ENCODE assay signal across 10 cellular contexts in genomic region chr9:133701321-133701980, GRCh38. TPM values are rescaled to one million over a fixed set of nuclear protein-coding genes. Genes with fewer than 3 reads are reported as not detected.
DNase-seq lines count a peak whose midpoint lies in the region; ATAC-seq lines count a peak whose summit lies in the region.
"Had no signal": no experiment of that assay in that cellular context is flagged by ENCODE, and none has a peak within 500 bp of the region (broad histone marks: within the 10 kb centered on the region; RNA-seq: fewer than 3 reads in every experiment).

No MANE protein-coding gene starts in this region.

- H3K27me3 ChIP-seq in CD4-positive, alpha-beta memory T cell (ENCODE audit: insufficient read depth, low read length) = no peaks in the 10 kb centered on the region
- H3K27me3 ChIP-seq: testis had no signal

- H3K36me3 Mint-ChIP-seq in CD4-positive, alpha-beta memory T cell = peaks cover 0 to 2% of the 10 kb centered on the region in 2 donors
- peaks cover 4% of the 10 kb centered on the region for H3K36me3 Mint-ChIP-seq in activated CD4-positive, alpha-beta T cell treated with anti-CD3 and anti-CD28 coated beads, Interleukin-2, amount 10 ng/mL, durations not matched to agents 7 days and 5 days (ENCODE audit: low read depth)
- peaks cover 7% of the 10 kb centered on the region for H3K36me3 Mint-ChIP-seq in central memory CD8-positive, alpha-beta T cell (ENCODE audit: insufficient read depth)

- ATAC-seq in central memory CD8-positive, alpha-beta T cell (replicated peaks; ENCODE audit: extremely low read depth, poor library complexity, severe bottlenecking) = peak; percentile 83
- ATAC-seq in sciatic nerve (no peak), GM18517 (IDR thresholded peaks at IDR 0.05; ENCODE audit: unreplicated experiment) (no peak)

- intact Hi-C loops in CD4-positive, alpha-beta memory T cell (cut with micrococcal nuclease) = no loop called here
- intact Hi-C loops in sciatic nerve (cut with DNase I) = no loop called here

- H3K4me3 ChIP-seq in CD4-positive, alpha-beta memory T cell (ENCODE audit: low read length in 2 of 2) = peak overlapping the region; percentile 27 to 61

- peak overlapping the region; percentile 68 to 93 (median 84) for H3K4me3 Mint-ChIP-seq in CD4-positive, alpha-beta memory T cell
- peak overlapping the region; percentile 43 for H3K4me3 Mint-ChIP-seq in activated CD4-positive, alpha-beta T cell treated with anti-CD3 and anti-CD28 coated beads, Interleukin-2, amount 10 ng/mL, durations not matched to agents 7 days and 5 days
- H3K4me3 Mint-ChIP-seq in central memory CD8-positive, alpha-beta T cell = peak overlapping the region; percentile 78

- peaks cover 40 to 78% (median 59%) of the 10 kb centered on the region in 4 donors for H3K4me1 Mint-ChIP-seq in CD4-positive, alpha-beta memory T cell
- peaks cover 48% of the 10 kb centered on the region for H3K4me1 Mint-ChIP-seq in activated CD4-positive, alpha-beta T cell treated with anti-CD3 and anti-CD28 coated beads, Interleukin-2, amount 10 ng/mL, durations not matched to agents 7 days and 5 days
- peaks cover 30% of the 10 kb centered on the region for H3K4me1 Mint-ChIP-seq in central memory CD8-positive, alpha-beta T cell

- H3K36me3 ChIP-seq in CD4-positive, alpha-beta memory T cell (ENCODE audit: insufficient read depth, low read length) = no peaks in the 10 kb centered on the region

- peak overlapping the region; percentile 74 for H3K27ac ChIP-seq in CD4-positive, alpha-beta memory T cell (ENCODE audit: low read depth, low read length)
- H3K27ac ChIP-seq: testis had no signal

- POLR2A ChIA-PET in CD4-positive, alpha-beta memory T cell (lab: Charles Lee; ENCODE audit: partially characterized antibody) = interaction anchor here (1.1 to 4.3 kb wide), 12 partner anchors 8 to 463 kb away, joined by 3 to 140 read pairs (median 6); partner anchors contain the start of gene RNU6ATAC
- POLR2A ChIA-PET in activated CD4-positive, alpha-beta T cell treated with anti-CD3 and anti-CD28 coated beads, Interleukin-2, amount 10 ng/mL, durations not matched to agents 7 days and 5 days (lab: Charles Lee) = interaction anchor here (1.2 kb wide), 1 partner anchor 24 kb away, joined by 7 read pairs; no protein-coding TSS in a partner anchor

- H3K9me3 ChIP-seq in CD4-positive, alpha-beta memory T cell (ENCODE audit: control insufficient read depth in 1 of 2, low read length in 2 of 2) = no peaks in the 10 kb centered on the region
- H3K9me3 ChIP-seq: testis had no signal

- peak overlapping the region; percentile 96 to 99 (median 98) for H3K27ac Mint-ChIP-seq in CD4-positive, alpha-beta memory T cell
- peak overlapping the region; percentile 88 for H3K27ac Mint-ChIP-seq in activated CD4-positive, alpha-beta T cell treated with anti-CD3 and anti-CD28 coated beads, Interleukin-2, amount 10 ng/mL, durations not matched to agents 7 days and 5 days
- peak overlapping the region; percentile 87 for H3K27ac Mint-ChIP-seq in central memory CD8-positive, alpha-beta T cell (ENCODE audit: low read depth)

- no peaks in the 10 kb centered on the region for H3K9me3 Mint-ChIP-seq in CD4-positive, alpha-beta memory T cell
- H3K9me3 Mint-ChIP-seq in activated CD4-positive, alpha-beta T cell treated with anti-CD3 and anti-CD28 coated beads, Interleukin-2, amount 10 ng/mL, durations not matched to agents 7 days and 5 days = no peaks in the 10 kb centered on the region
- H3K9me3 Mint-ChIP-seq in central memory CD8-positive, alpha-beta T cell = no peaks in the 10 kb centered on the region

- peak; percentile 44 to 73 (median 47) for DNase-seq in CD4-positive, alpha-beta memory T cell
- peak; percentile 30 for DNase-seq in activated CD4-positive, alpha-beta T cell treated with anti-CD3 and anti-CD28 coated beads, Interleukin-2, amount 10 ng/mL, durations not matched to agents 7 days and 5 days
- peak in 1 of 2 donors; percentile 71 for DNase-seq in central memory CD8-positive, alpha-beta T cell (ENCODE audit: low spot score in 2 of 2)
- DNase-seq in sciatic nerve (ENCODE audit: low spot score) (peak; percentile 53), NCI-H748 treated with DMSO at 0.1 percent for 48 hours (lab: John Stamatoyannopoulos, UW) (no peak), NCI-H128 (lab: John Stamatoyannopoulos, UW; ENCODE audit: unreplicated experiment) (no peak)
- DNase-seq in NK-92 treated with Interleukin-12 subunit alpha and Interleukin-12 subunit beta, amount 100 ng/mL, for 24 hours (lab: John Stamatoyannopoulos, UW) = no peak
- DNase-seq: DMS 273 treated with DMSO at 0.1 percent for 48 hours, testis had no signal

- peaks cover 66% of the 10 kb centered on the region for H3K4me1 ChIP-seq in CD4-positive, alpha-beta memory T cell (ENCODE audit: insufficient read depth, low read length)

- H3K27me3 Mint-ChIP-seq in CD4-positive, alpha-beta memory T cell = no peaks in the 10 kb centered on the region
- H3K27me3 Mint-ChIP-seq in activated CD4-positive, alpha-beta T cell treated with anti-CD3 and anti-CD28 coated beads, Interleukin-2, amount 10 ng/mL, durations not matched to agents 7 days and 5 days = peaks cover 7% of the 10 kb centered on the region
- H3K27me3 Mint-ChIP-seq in central memory CD8-positive, alpha-beta T cell = no peaks in the 10 kb centered on the region

- CTCF ChIA-PET in CD4-positive, alpha-beta memory T cell (lab: Charles Lee; ENCODE audit: partially characterized antibody) = interaction anchor here (1.0 to 3.1 kb wide), 7 partner anchors 10 to 37 kb away, joined by 3 to 13 read pairs (median 7); partner anchors contain the start of gene SARDH
- CTCF ChIA-PET in activated CD4-positive, alpha-beta T cell treated with anti-CD3 and anti-CD28 coated beads, Interleukin-2, amount 10 ng/mL, durations not matched to agents 7 days and 5 days (lab: Charles Lee) = interaction anchor here (0.7 to 2.3 kb wide), 8 partner anchors 9 to 112 kb away, joined by 3 to 16 read pairs (median 4); no protein-coding TSS in a partner anchor

RNA-seq across cellular contexts. Expression of gene SARDH, which starts 36.7 kb away (rescaled TPM):
- 10 to 100 TPM; 18.6 to 19.3 TPM for total RNA-seq in CD4-positive, alpha-beta memory T cell
- polyA plus RNA-seq in CD4-positive, alpha-beta memory T cell = 1 to 10 TPM; 2.5 to 4.1 TPM
- total RNA-seq in activated CD4-positive, alpha-beta T cell treated with anti-CD3 and anti-CD28 coated beads, Interleukin-2, amount 10 ng/mL, durations not matched to agents 7 days and 5 days = 1 to 10 TPM; 1.9 TPM
- total RNA-seq in sciatic nerve = 6.0 TPM

Comparison
In these comparisons a context has a peak if more than half of its experiments do, and no peak if none do; other contexts are left out.
1. DNase-seq: peak in CD4-positive, alpha-beta memory T cell (5 of 5), activated CD4-positive, alpha-beta T cell treated with anti-CD3 and anti-CD28 coated beads, Interleukin-2, amount 10 ng/mL, durations not matched to agents 7 days and 5 days (single experiment) and sciatic nerve (single experiment); none in NCI-H748 treated with DMSO at 0.1 percent for 48 hours (single experiment), NCI-H128 (single experiment) and NK-92 treated with Interleukin-12 subunit alpha and Interleukin-12 subunit beta, amount 100 ng/mL, for 24 hours (single experiment).
2. Peak in every context shown above with its lines, with median percentiles within 50 percentile points of each other: H3K27ac Mint-ChIP-seq and H3K4me3 Mint-ChIP-seq.